26 cellular contexts compared by ENCODE assay signal in the genomic region with DNA sequence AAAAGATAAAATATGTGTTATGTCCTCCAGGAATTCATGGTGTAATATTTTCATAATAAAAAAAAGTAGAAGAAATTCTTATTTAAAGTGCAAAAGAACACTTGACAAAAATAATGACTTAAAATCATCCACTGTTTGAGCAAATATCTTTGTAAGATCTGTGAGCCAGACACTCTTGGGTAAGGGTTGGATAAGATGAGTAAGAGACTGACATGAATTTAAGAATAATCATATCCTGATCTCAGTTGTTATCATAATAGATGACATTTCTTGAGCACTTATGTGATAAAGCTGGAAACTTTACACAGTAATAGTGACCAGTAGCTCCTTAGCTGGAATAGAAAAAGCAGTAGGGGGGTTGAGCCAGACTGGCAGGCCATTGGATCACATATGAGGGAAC.
"Had no signal": no experiment of that assay in that cellular context is flagged by ENCODE, and none has a peak within 500 bp of the region (broad histone marks: within the 10 kb centered on the region; RNA-seq: fewer than 3 reads in every experiment).

No MANE protein-coding gene starts in this region.

- H3K27ac Mint-ChIP-seq: activated CD4-positive, alpha-beta memory T cell treated with anti-CD3 and anti-CD28 coated beads, Interleukin-2, amount 10 ng/mL, durations not matched to agents 7 days and 5 days; activated CD4-positive, alpha-beta T cell treated with anti-CD3 and anti-CD28 coated beads for 36 hours; activated naive CD4-positive, alpha-beta T cell treated with anti-CD3 and anti-CD28 coated beads for 36 hours; activated naive CD8-positive, alpha-beta T cell; activated T-helper 17 cell treated with anti-CD3 and anti-CD28 coated beads, Interleukin-2, amount 50 U/mL, for 72 hours had no signal

- H3K27ac ChIP-seq: SJSA1, WERI-Rb-1 had no signal

- H3K4me1 Mint-ChIP-seq: central memory CD8-positive, alpha-beta T cell had no signal

- H3K36me3 ChIP-seq: SJSA1, WERI-Rb-1 had no signal

- H3K9me3 Mint-ChIP-seq: activated CD4-positive, alpha-beta memory T cell treated with anti-CD3 and anti-CD28 coated beads, Interleukin-2, amount 10 ng/mL, durations not matched to agents 7 days and 5 days; activated naive CD4-positive, alpha-beta T cell treated with anti-CD3 and anti-CD28 coated beads for 36 hours; activated T-helper 17 cell treated with anti-CD3 and anti-CD28 coated beads, Interleukin-2, amount 50 U/mL, for 72 hours; central memory CD8-positive, alpha-beta T cell had no signal

- H3K4me3 ChIP-seq: SJSA1 had no signal

- H3K4me3 Mint-ChIP-seq: activated CD4-positive, alpha-beta memory T cell treated with anti-CD3 and anti-CD28 coated beads, Interleukin-2, amount 10 ng/mL, durations not matched to agents 7 days and 5 days; activated CD4-positive, alpha-beta T cell treated with anti-CD3 and anti-CD28 coated beads for 36 hours; activated naive CD4-positive, alpha-beta T cell treated with anti-CD3 and anti-CD28 coated beads for 36 hours; activated naive CD8-positive, alpha-beta T cell; activated T-helper 17 cell treated with anti-CD3 and anti-CD28 coated beads, Interleukin-2, amount 50 U/mL, for 72 hours; central memory CD8-positive, alpha-beta T cell had no signal

- DNase-seq: activated CD4-positive, alpha-beta memory T cell treated with anti-CD3 and anti-CD28 coated beads, Interleukin-2, amount 10 ng/mL, durations not matched to agents 7 days and 5 days; activated CD4-positive, alpha-beta T cell treated with anti-CD3 and anti-CD28 coated beads for 36 hours; activated CD4-positive, alpha-beta T cell treated with anti-CD3 and anti-CD28 coated beads, Interleukin-2, amount 50 U/mL, for 1 hour; activated gamma-delta T cell; activated naive CD4-positive, alpha-beta T cell treated with anti-CD3 and anti-CD28 coated beads for 36 hours; activated T-cell treated with anti-CD3 and anti-CD28 coated beads for 4 hours; activated T-cell treated with anti-CD3 and anti-CD28 coated beads, Interleukin-2, amount 50 U/mL, for 48 hours; anterior cingulate cortex; Kasumi-1; KBM-7; NCI-H1092; NCI-H1417; NCI-H1930; NCI-H2171 treated with DMSO at 0.1 percent for 48 hours; NCI-H226; NCI-H510A; NCI-H526 treated with DMSO at 0.1 percent for 48 hours; NCI-H82; Right ventricle myocardium superior; RPMI8226; WERI-Rb-1 had no signal

- H3K36me3 Mint-ChIP-seq: activated naive CD8-positive, alpha-beta T cell had no signal

- H3K27me3 Mint-ChIP-seq: central memory CD8-positive, alpha-beta T cell had no signal

- H3K27me3 ChIP-seq: SJSA1 had no signal

- H3K9me3 ChIP-seq: SJSA1 had no signal

- ATAC-seq: activated CD4-positive, alpha-beta T cell treated with anti-CD3 and anti-CD28 coated beads for 36 hours; activated T-helper 17 cell treated with anti-CD3 and anti-CD28 coated beads, Interleukin-2, amount 50 U/mL, for 72 hours; Panc1 had no signal
